ENCODE assay signal across 16 cellular contexts in the genomic region with DNA sequence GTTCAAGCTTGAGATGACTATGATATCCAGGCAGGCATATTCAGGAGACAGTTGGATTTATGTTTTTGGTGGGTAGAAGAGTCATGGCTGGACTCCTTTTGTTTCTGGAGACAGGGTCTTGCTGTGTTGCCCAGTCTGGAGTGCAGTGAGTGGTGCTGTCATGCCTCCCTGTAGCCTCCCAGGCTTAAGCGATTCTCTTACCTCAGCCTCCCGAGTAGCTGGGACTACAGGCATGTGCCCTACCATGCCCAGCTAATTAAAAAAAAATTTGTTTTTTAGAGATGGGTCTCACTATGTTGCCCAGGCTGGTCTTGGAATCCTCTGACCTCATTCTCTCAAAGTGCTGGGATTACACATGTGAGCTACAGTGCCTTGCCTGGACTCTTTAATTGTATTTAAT.
"Had no signal": no experiment of that assay in that cellular context is flagged by ENCODE, and none has a peak within 500 bp of the region (broad histone marks: within the 10 kb centered on the region; RNA-seq: fewer than 3 reads in every experiment).

No MANE protein-coding gene starts in this region.

- H3K4me3 Mint-ChIP-seq: activated CD4-positive, alpha-beta T cell treated with anti-CD3 and anti-CD28 coated beads, Interleukin-2, amount 10 ng/mL, durations not matched to agents 24 days and 14 days; activated CD8-positive, alpha-beta T cell treated with anti-CD3 and anti-CD28 coated beads, Interleukin-2, amount 10 ng/mL, durations not matched to agents 7 days and 5 days; activated T-cell treated with anti-CD3 and anti-CD28 coated beads, Interleukin-2, amount 50 U/mL, for 24 hours; central memory CD8-positive, alpha-beta T cell; neural crest cell had no signal

- H3K36me3 ChIP-seq: colonic mucosa, thoracic aorta, upper lobe of left lung had no signal

- H3K27ac ChIP-seq: brain microvascular endothelial cell, colonic mucosa, thoracic aorta, upper lobe of left lung had no signal

- DNase-seq: aorta, hypothalamus, islet precursor cell had no signal

- H3K4me1 Mint-ChIP-seq: neural crest cell had no signal

- H3K9me3 Mint-ChIP-seq: activated CD4-positive, alpha-beta T cell treated with anti-CD3 and anti-CD28 coated beads, Interleukin-2, amount 10 ng/mL, durations not matched to agents 24 days and 14 days; activated T-cell treated with anti-CD3 and anti-CD28 coated beads, Interleukin-2, amount 50 U/mL, for 24 hours; central memory CD8-positive, alpha-beta T cell; neural crest cell had no signal

- FAIRE-seq: endometrium, frontal cortex, TTC549 had no signal

- H3K27me3 Mint-ChIP-seq: activated CD4-positive, alpha-beta T cell treated with anti-CD3 and anti-CD28 coated beads, Interleukin-2, amount 10 ng/mL, durations not matched to agents 24 days and 14 days; activated T-cell treated with anti-CD3 and anti-CD28 coated beads, Interleukin-2, amount 50 U/mL, for 24 hours; central memory CD8-positive, alpha-beta T cell; progenitor cell of endocrine pancreas had no signal

- H3K4me1 ChIP-seq: colonic mucosa had no signal

- ATAC-seq: activated CD8-positive, alpha-beta T cell treated with anti-CD3 and anti-CD28 coated beads, Interleukin-2, amount 10 ng/mL, durations not matched to agents 7 days and 5 days had no signal

- H3K4me3 ChIP-seq: colonic mucosa, thoracic aorta, upper lobe of left lung had no signal

- H3K27ac Mint-ChIP-seq: activated CD4-positive, alpha-beta T cell treated with anti-CD3 and anti-CD28 coated beads, Interleukin-2, amount 10 ng/mL, durations not matched to agents 24 days and 14 days; activated CD8-positive, alpha-beta T cell treated with anti-CD3 and anti-CD28 coated beads, Interleukin-2, amount 10 ng/mL, durations not matched to agents 7 days and 5 days; activated T-cell treated with anti-CD3 and anti-CD28 coated beads, Interleukin-2, amount 50 U/mL, for 24 hours; progenitor cell of endocrine pancreas had no signal

- H3K9me3 ChIP-seq: colonic mucosa, thoracic aorta, upper lobe of left lung had no signal

- H3K27me3 ChIP-seq: brain microvascular endothelial cell, colonic mucosa, upper lobe of left lung had no signal
